ENCODE assay signal across 8 cellular contexts in the genomic region with DNA sequence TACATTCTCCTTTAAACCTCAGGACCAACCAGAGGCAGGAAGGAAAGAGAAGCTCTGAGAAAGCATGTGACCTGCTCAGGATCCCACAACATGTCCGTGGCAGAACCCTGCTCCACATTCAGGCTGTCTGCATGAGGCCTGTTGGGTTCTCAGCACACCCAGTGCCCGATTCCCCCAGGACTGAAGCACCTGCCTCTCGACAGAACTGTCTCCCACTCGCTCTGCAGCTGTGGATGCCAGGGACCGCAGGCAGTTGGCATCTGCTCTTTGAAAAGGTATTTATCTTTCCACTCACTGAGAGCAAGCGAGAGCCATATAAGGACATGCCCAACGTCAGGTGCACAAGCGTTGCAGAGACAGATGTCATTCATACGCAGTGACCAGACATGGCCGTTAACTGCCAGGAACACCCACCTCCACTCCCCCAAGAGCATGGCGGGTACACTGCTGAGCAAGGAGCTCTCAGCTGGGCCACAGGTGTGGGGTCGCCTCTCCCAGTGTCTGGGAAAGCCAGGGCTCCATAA. TPM values are rescaled to one million over a fixed set of nuclear protein-coding genes. Genes with fewer than 3 reads are reported as not detected.
DNase-seq lines count a peak whose midpoint lies in the region; ATAC-seq, FAIRE-seq and TF ChIP-seq lines count a peak whose summit lies in the region.

No MANE protein-coding gene starts in this region.

- H3K4me1 Mint-ChIP-seq in activated naive CD4-positive, alpha-beta T cell treated with anti-CD3 and anti-CD28 coated beads for 36 hours (ENCODE audit: low read depth), result peaks cover 41% of the 10 kb centered on the region

- H3K36me3 Mint-ChIP-seq in activated naive CD4-positive, alpha-beta T cell treated with anti-CD3 and anti-CD28 coated beads for 36 hours (ENCODE audit: low read depth), result peaks cover 1% of the 10 kb centered on the region

- no peak for TF ChIP-seq POLR2A in GM12892 (IDR thresholded peaks at IDR 0.05; ENCODE audit: low read depth, low read length)

- ATAC-seq in GM18870 (IDR thresholded peaks at IDR 0.05; ENCODE audit: unreplicated experiment), result no peak
- no peak for ATAC-seq in HG02678 (IDR thresholded peaks at IDR 0.05; ENCODE audit: unreplicated experiment)

- intact Hi-C loops in activated naive CD4-positive, alpha-beta T cell treated with anti-CD3 and anti-CD28 coated beads for 36 hours (cut with micrococcal nuclease), result loop anchor here (1.0 to 5.0 kb wide), 3 partner anchors 12 to 90 kb away; no protein-coding TSS in a partner anchor

- H3K9me3 Mint-ChIP-seq in activated naive CD4-positive, alpha-beta T cell treated with anti-CD3 and anti-CD28 coated beads for 36 hours, result no peaks in the 10 kb centered on the region

- H3K27me3 Mint-ChIP-seq in activated naive CD4-positive, alpha-beta T cell treated with anti-CD3 and anti-CD28 coated beads for 36 hours (ENCODE audit: low read depth), result no peaks in the 10 kb centered on the region

- CTCF ChIA-PET in activated naive CD4-positive, alpha-beta T cell treated with anti-CD3 and anti-CD28 coated beads for 36 hours (lab: Charles Lee), result no interaction called here

- peak overlapping the region; percentile 77 for H3K4me3 Mint-ChIP-seq in activated naive CD4-positive, alpha-beta T cell treated with anti-CD3 and anti-CD28 coated beads for 36 hours

- FAIRE-seq in GM12892 (lab: Jason Lieb, UNC), result no peak

- DNase-seq in DMS53 treated with DMSO at 0.1 percent for 48 hours (lab: John Stamatoyannopoulos, UW; ENCODE audit: unreplicated experiment) (peak; percentile 99), NCI-H510A (lab: John Stamatoyannopoulos, UW) (peak; percentile 97), myocyte (ENCODE audit: low read depth) (peak; percentile 78), GM12892 (ENCODE audit: insufficient read length) (no peak), KG1 (lab: John Stamatoyannopoulos, UW) (no peak)
- peak; percentile 74 for DNase-seq in activated naive CD4-positive, alpha-beta T cell treated with anti-CD3 and anti-CD28 coated beads for 36 hours

- peak overlapping the region; percentile 85 for H3K27ac Mint-ChIP-seq in activated naive CD4-positive, alpha-beta T cell treated with anti-CD3 and anti-CD28 coated beads for 36 hours

RNA-seq across cellular contexts. Expression of gene PITPNM2, which starts 18.9 kb away (rescaled TPM):
- total RNA-seq in activated naive CD4-positive, alpha-beta T cell treated with anti-CD3 and anti-CD28 coated beads for 36 hours, result 10 to 100 TPM; 15.4 TPM
- total RNA-seq in myocyte, result 2.4 and 7.2 TPM in 2 replicates
- polyA plus RNA-seq in myocyte (2012), result 3.7 TPM
- 0.53 TPM for polyA plus RNA-seq in GM12892 (2012; ENCODE audit: missing spikeins)

Comparison
In these comparisons a context has a peak if more than half of its experiments do, and no peak if none do; other contexts are left out.
1. DNase-seq: peak in DMS53 treated with DMSO at 0.1 percent for 48 hours (single experiment), NCI-H510A (single experiment), activated naive CD4-positive, alpha-beta T cell treated with anti-CD3 and anti-CD28 coated beads for 36 hours (single experiment) and myocyte (single experiment); none in GM12892 (single experiment) and KG1 (single experiment).